23 cellular contexts compared by ENCODE assay signal in genomic region chr5:62314431-62314830, GRCh38. TPM values are rescaled to one million over a fixed set of nuclear protein-coding genes. Genes with fewer than 3 reads are reported as not detected.
DNase-seq lines count a peak whose midpoint lies in the region; ATAC-seq lines count a peak whose summit lies in the region.
"Had no signal": no experiment of that assay in that cellular context is flagged by ENCODE, and none has a peak within 500 bp of the region (broad histone marks: within the 10 kb centered on the region; RNA-seq: fewer than 3 reads in every experiment).

No MANE protein-coding gene starts in this region.

- H3K4ac ChIP-seq in trophoblast cell (ENCODE audit: low read depth, low read length) = peak overlapping the region; percentile 83

- peak overlapping the region; percentile 19 for H3K14ac ChIP-seq in trophoblast cell (ENCODE audit: low read length)

- no peak for ATAC-seq in activated CD8-positive, alpha-beta memory T cell treated with anti-CD3 and anti-CD28 coated beads, Interleukin-2, amount 10 ng/mL, durations not matched to agents 7 days and 5 days
- ATAC-seq in HG03432 (IDR thresholded peaks at IDR 0.05; ENCODE audit: unreplicated experiment) (no peak), HG02938 (IDR thresholded peaks at IDR 0.05; ENCODE audit: unreplicated experiment) (no peak)
- ATAC-seq: gastrocnemius medialis, right cardiac atrium had no signal

- H3K4me2 ChIP-seq in trophoblast cell (ENCODE audit: low read length) = no peak overlapping the region

- H3K9ac ChIP-seq in trophoblast cell (ENCODE audit: low read length) = no peak overlapping the region
- H3K9ac ChIP-seq: BLaER1 treated with 17β-estradiol and CSF1 and Interleukin-3, amounts not matched to agents 10 nM and 100 nM; GM23248 had no signal

- peaks cover 3% of the 10 kb centered on the region for H3K79me1 ChIP-seq in trophoblast cell (ENCODE audit: low read length)

- intact Hi-C loops in activated T-helper 2 cell treated with anti-CD3 and anti-CD28 coated beads, Interferon-gamma antibody, Interleukin-2, Interleukin-4, amounts not matched to agents 10 μg/mL and 5 μg/mL and 100 μg/mL, durations not matched to agents 14 hours and 24 hours and 36 hours (cut with micrococcal nuclease) = no loop called here

- H3K27me3 Mint-ChIP-seq in activated CD8-positive, alpha-beta memory T cell treated with anti-CD3 and anti-CD28 coated beads, Interleukin-2, amount 10 ng/mL, durations not matched to agents 7 days and 5 days = no peaks in the 10 kb centered on the region
- no peaks in the 10 kb centered on the region for H3K27me3 Mint-ChIP-seq in activated T-helper 2 cell treated with anti-CD3 and anti-CD28 coated beads, Interferon-gamma antibody, Interleukin-2, Interleukin-4, amounts not matched to agents 10 μg/mL and 5 μg/mL and 100 μg/mL, durations not matched to agents 14 hours and 24 hours and 36 hours (ENCODE audit: low read depth)

- H3K4me1 Mint-ChIP-seq in activated CD8-positive, alpha-beta memory T cell treated with anti-CD3 and anti-CD28 coated beads, Interleukin-2, amount 10 ng/mL, durations not matched to agents 7 days and 5 days = peaks cover 78% of the 10 kb centered on the region
- peaks cover 74% of the 10 kb centered on the region for H3K4me1 Mint-ChIP-seq in activated T-helper 2 cell treated with anti-CD3 and anti-CD28 coated beads, Interferon-gamma antibody, Interleukin-2, Interleukin-4, amounts not matched to agents 10 μg/mL and 5 μg/mL and 100 μg/mL, durations not matched to agents 14 hours and 24 hours and 36 hours (ENCODE audit: low read depth)

- no peak overlapping the region for H3K4me3 Mint-ChIP-seq in activated CD8-positive, alpha-beta memory T cell treated with anti-CD3 and anti-CD28 coated beads, Interleukin-2, amount 10 ng/mL, durations not matched to agents 7 days and 5 days
- peak overlapping the region; percentile 18 for H3K4me3 Mint-ChIP-seq in activated T-helper 2 cell treated with anti-CD3 and anti-CD28 coated beads, Interferon-gamma antibody, Interleukin-2, Interleukin-4, amounts not matched to agents 10 μg/mL and 5 μg/mL and 100 μg/mL, durations not matched to agents 14 hours and 24 hours and 36 hours (ENCODE audit: low read depth)

- no peak overlapping the region for H2BK12ac ChIP-seq in trophoblast cell (ENCODE audit: low read length)

- no peak overlapping the region for H2AK5ac ChIP-seq in trophoblast cell (ENCODE audit: low read length)

- no peak overlapping the region for H4K8ac ChIP-seq in trophoblast cell (ENCODE audit: low read depth, low read length)

- no peak overlapping the region for H2AFZ ChIP-seq in trophoblast cell (ENCODE audit: insufficient read depth, low read length, poor library complexity)
- H2AFZ ChIP-seq: GM23248 had no signal

- H3K27ac ChIP-seq in trophoblast cell (ENCODE audit: low read depth, low read length) = no peak overlapping the region
- H3K27ac ChIP-seq: esophagus muscularis mucosa, gastrocnemius medialis, GM23248 had no signal

- DNase-seq in activated CD8-positive, alpha-beta memory T cell treated with anti-CD3 and anti-CD28 coated beads, Interleukin-2, amount 10 ng/mL, durations not matched to agents 7 days and 5 days = no peak
- no peak for DNase-seq in activated CD8-positive, alpha-beta memory T cell treated with anti-CD3 and anti-CD28 coated beads, Interleukin-2, amount 50 U/mL, for 48 hours
- DNase-seq in HT1080 (ENCODE audit: low read depth) (peak; percentile 12), trophoblast cell (no peak), NCI-H2081 (lab: John Stamatoyannopoulos, UW) (no peak)
- DNase-seq in activated T-helper 2 cell treated with anti-CD3 and anti-CD28 coated beads, Interferon-gamma antibody, Interleukin-2, Interleukin-4, amounts not matched to agents 10 μg/mL and 5 μg/mL and 100 μg/mL, durations not matched to agents 14 hours and 24 hours and 36 hours (ENCODE audit: low spot score) = no peak
- DNase-seq: activated CD8-positive, alpha-beta memory T cell treated with anti-CD3 and anti-CD28 coated beads for 24 hours; activated gamma-delta T cell; DMS153; effector CD4-positive, alpha-beta T cell; gastrocnemius medialis; GF-D8; GM23248; kidney glomerular epithelial cell; MV-4-11; NCI-H1694 treated with DMSO at 0.1 percent for 48 hours; NCI-H82; right cardiac atrium; Right ventricle myocardium superior had no signal

- peak overlapping the region; percentile 37 for H3K18ac ChIP-seq in trophoblast cell (ENCODE audit: low read length)

- peaks cover 3% of the 10 kb centered on the region for H3K79me2 ChIP-seq in trophoblast cell (ENCODE audit: control insufficient read depth, insufficient read depth, low read length, poor library complexity)

- no peak overlapping the region for H2BK5ac ChIP-seq in trophoblast cell (ENCODE audit: low read depth, low read length, poor library complexity)

- no peak overlapping the region for H3K23ac ChIP-seq in trophoblast cell (ENCODE audit: low read length)

- H3K27me3 ChIP-seq in trophoblast cell (ENCODE audit: insufficient read depth, low read length) = no peaks in the 10 kb centered on the region
- H3K27me3 ChIP-seq: BLaER1 treated with 17β-estradiol and CSF1 and Interleukin-3, amounts not matched to agents 10 nM and 100 nM; esophagus muscularis mucosa; gastrocnemius medialis had no signal

- peaks cover 51% of the 10 kb centered on the region for H3K36me3 Mint-ChIP-seq in activated CD8-positive, alpha-beta memory T cell treated with anti-CD3 and anti-CD28 coated beads, Interleukin-2, amount 10 ng/mL, durations not matched to agents 7 days and 5 days
- peaks cover 65% of the 10 kb centered on the region for H3K36me3 Mint-ChIP-seq in activated T-helper 2 cell treated with anti-CD3 and anti-CD28 coated beads, Interferon-gamma antibody, Interleukin-2, Interleukin-4, amounts not matched to agents 10 μg/mL and 5 μg/mL and 100 μg/mL, durations not matched to agents 14 hours and 24 hours and 36 hours (ENCODE audit: low read depth)

- H4K12ac ChIP-seq in trophoblast cell (ENCODE audit: low read depth, low read length) = no peak overlapping the region

- no peaks in the 10 kb centered on the region for H3K9me3 ChIP-seq in trophoblast cell (ENCODE audit: insufficient read depth, low read depth, low read length)
- H3K9me3 ChIP-seq: BLaER1 treated with 17β-estradiol and CSF1 and Interleukin-3, amounts not matched to agents 10 nM and 100 nM; esophagus muscularis mucosa; gastrocnemius medialis had no signal

- CTCF ChIA-PET in activated CD8-positive, alpha-beta memory T cell treated with anti-CD3 and anti-CD28 coated beads, Interleukin-2, amount 10 ng/mL, durations not matched to agents 7 days and 5 days (lab: Charles Lee) = no interaction called here

- peak overlapping the region; percentile 65 for H3K27ac Mint-ChIP-seq in activated CD8-positive, alpha-beta memory T cell treated with anti-CD3 and anti-CD28 coated beads, Interleukin-2, amount 10 ng/mL, durations not matched to agents 7 days and 5 days
- H3K27ac Mint-ChIP-seq in activated T-helper 2 cell treated with anti-CD3 and anti-CD28 coated beads, Interferon-gamma antibody, Interleukin-2, Interleukin-4, amounts not matched to agents 10 μg/mL and 5 μg/mL and 100 μg/mL, durations not matched to agents 14 hours and 24 hours and 36 hours = peak overlapping the region; percentile 59

- H3K36me3 ChIP-seq in trophoblast cell (ENCODE audit: control insufficient read depth in 1 of 2, insufficient read depth in 2 of 2, low read length in 2 of 2) = no peaks in the 10 kb centered on the region
- H3K36me3 ChIP-seq: esophagus muscularis mucosa, gastrocnemius medialis had no signal

- WGBS in trophoblast cell (ENCODE audit: extremely low coverage, insufficient coverage, insufficient read length) = no CpG with 5 or more reads among the region's 2 CpGs

- peaks cover 7 to 11% of the 10 kb centered on the region in 2 experiments for H3K4me1 ChIP-seq in trophoblast cell (ENCODE audit: control insufficient read depth in 1 of 2, insufficient read depth in 2 of 2, low read length in 2 of 2)

- H3K4me3 ChIP-seq in trophoblast cell (ENCODE audit: low read depth, low read length) = no peak overlapping the region
- H3K4me3 ChIP-seq: BLaER1 treated with 17β-estradiol and CSF1 and Interleukin-3, amounts not matched to agents 10 nM and 100 nM; esophagus muscularis mucosa; gastrocnemius medialis; GM23248 had no signal

- H4K91ac ChIP-seq in trophoblast cell (ENCODE audit: low read depth, low read length) = no peak overlapping the region

- no peak overlapping the region for H2BK120ac ChIP-seq in trophoblast cell (ENCODE audit: insufficient read depth, low read length, poor library complexity)

- H3K9me3 Mint-ChIP-seq in activated CD8-positive, alpha-beta memory T cell treated with anti-CD3 and anti-CD28 coated beads, Interleukin-2, amount 10 ng/mL, durations not matched to agents 7 days and 5 days (ENCODE audit: low read depth) = no peaks in the 10 kb centered on the region
- no peaks in the 10 kb centered on the region for H3K9me3 Mint-ChIP-seq in activated T-helper 2 cell treated with anti-CD3 and anti-CD28 coated beads, Interferon-gamma antibody, Interleukin-2, Interleukin-4, amounts not matched to agents 10 μg/mL and 5 μg/mL and 100 μg/mL, durations not matched to agents 14 hours and 24 hours and 36 hours

RNA-seq across cellular contexts. Expression of gene KIF2A, which starts 8.4 kb away (rescaled TPM):
- 100 to 1,000 TPM; 194 to 225 TPM for total RNA-seq in activated CD8-positive, alpha-beta memory T cell treated with anti-CD3 and anti-CD28 coated beads, Interleukin-2, amount 10 ng/mL, durations not matched to agents 7 days and 5 days
- 35.6 and 51.3 TPM in 2 replicates for total RNA-seq in HT1080 (2014; rRNA removed; shearing (Covaris generic))
- polyA plus RNA-seq in HT1080 (2015; cell fraction: cytosol; rRNA removed) = 36.1 and 49.9 TPM in 2 replicates
- 38.4 and 39.9 TPM in 2 replicates for polyA plus RNA-seq in HT1080 (2015; cell fraction: nucleus; rRNA removed)
- 285 and 294 TPM in 2 replicates for total RNA-seq in activated T-helper 2 cell treated with anti-CD3 and anti-CD28 coated beads, Interferon-gamma antibody, Interleukin-2, Interleukin-4, amounts not matched to agents 10 μg/mL and 5 μg/mL and 100 μg/mL, durations not matched to agents 14 hours and 24 hours and 36 hours
- polyA plus RNA-seq in trophoblast cell (2013) = 111 and 119 TPM in 2 replicates
